Comparison of ENCODE assay signal across 1 cellular context in the genomic region with DNA sequence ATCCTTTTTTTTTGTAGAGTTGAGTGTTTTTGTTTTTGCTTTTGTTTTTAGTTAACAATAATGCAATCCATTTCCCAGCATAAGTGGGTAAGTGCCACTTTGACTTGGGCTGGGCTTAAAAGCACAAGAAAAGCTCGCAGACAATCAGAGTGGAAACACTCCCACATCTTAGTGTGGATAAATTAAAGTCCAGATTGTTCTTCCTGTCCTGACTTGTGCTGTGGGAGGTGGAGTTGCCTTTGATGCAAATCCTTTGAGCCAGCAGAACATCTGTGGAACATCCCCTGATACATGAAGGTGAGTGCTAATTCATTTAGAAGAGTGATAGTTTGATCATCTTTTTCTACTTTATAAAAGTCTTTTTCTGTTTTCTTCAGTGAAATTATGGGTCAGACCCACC.
TF ChIP-seq lines count a peak whose summit lies in the region.

No MANE protein-coding gene starts in this region.

TF ChIP-seq in GM12878, 131 proteins besides CTCF, POLR2A, EP300 and RAD21 (continued from another document):
- TF ChIP-seq, protein P1, sequence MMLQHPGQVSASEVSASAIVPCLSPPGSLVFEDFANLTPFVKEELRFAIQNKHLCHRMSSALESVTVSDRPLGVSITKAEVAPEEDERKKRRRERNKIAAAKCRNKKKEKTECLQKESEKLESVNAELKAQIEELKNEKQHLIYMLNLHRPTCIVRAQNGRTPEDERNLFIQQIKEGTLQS (IDR thresholded peaks at IDR 0.05; ENCODE audit: borderline replicate concordance, extremely low read depth, low read depth, low read length): no peak
- TF ChIP-seq IKZF2 (IDR thresholded peaks at IDR 0.05): no peak
- no peak for TF ChIP-seq RCOR1 (conservative IDR thresholded peaks at IDR 0.05; ENCODE audit: low read depth, low read length)
- TF ChIP-seq MTA2 (IDR thresholded peaks at IDR 0.05; ENCODE audit: low read depth): no peak
TF ChIP-seq in GM12878: peak in this region for 0.
